Comparison of ENCODE assay signal across 36 cellular contexts in the genomic region with DNA sequence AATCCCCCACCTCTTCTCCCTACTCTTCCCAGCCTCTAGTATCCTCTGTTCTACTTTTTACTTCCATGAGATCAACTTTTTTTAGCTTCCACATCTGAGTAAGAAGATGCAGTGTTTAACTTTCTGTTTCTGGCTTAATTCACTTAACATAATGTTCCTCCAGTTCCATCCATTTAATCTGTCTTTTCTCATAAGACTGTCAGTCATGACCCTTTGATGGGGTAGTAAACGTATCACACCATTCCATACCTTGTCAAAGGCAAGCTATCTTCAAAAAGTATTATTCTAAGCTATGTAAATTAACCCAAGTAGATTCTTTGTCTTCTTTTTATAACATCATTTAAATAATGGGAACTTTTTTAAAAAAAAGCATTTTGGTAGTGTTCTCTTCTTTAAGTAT. TPM values are rescaled to one million over a fixed set of nuclear protein-coding genes. Genes with fewer than 3 reads are reported as not detected.
"Had no signal": no experiment of that assay in that cellular context is flagged by ENCODE, and none has a peak within 500 bp of the region (broad histone marks: within the 10 kb centered on the region; RNA-seq: fewer than 3 reads in every experiment).

No MANE protein-coding gene starts in this region.

- H3K27ac ChIP-seq: body of pancreas, colonic mucosa, epithelial cell of prostate, esophagus squamous epithelium, gastroesophageal sphincter had no signal

- H3K9me3 ChIP-seq: body of pancreas, colonic mucosa, esophagus squamous epithelium, gastroesophageal sphincter had no signal

- H3K4me3 Mint-ChIP-seq: activated CD4-positive, alpha-beta memory T cell treated with anti-CD3 and anti-CD28 coated beads for 36 hours; activated CD4-positive, alpha-beta T cell treated with anti-CD3 and anti-CD28 coated beads for 36 hours; activated CD4-positive, alpha-beta T cell treated with anti-CD3 and anti-CD28 coated beads, Interleukin-2, amount 10 ng/mL, durations not matched to agents 24 days and 14 days; activated CD8-positive, alpha-beta memory T cell treated with anti-CD3 and anti-CD28 coated beads, Interleukin-2, amount 10 ng/mL, durations not matched to agents 7 days and 5 days; activated CD8-positive, alpha-beta T cell treated with anti-CD3 and anti-CD28 coated beads, Interleukin-2, amount 10 ng/mL, durations not matched to agents 7 days and 5 days; activated naive CD4-positive, alpha-beta T cell treated with anti-CD3 and anti-CD28 coated beads for 36 hours; activated naive CD4-positive, alpha-beta T cell treated with anti-CD3 and anti-CD28 coated beads, Interleukin-2, amount 50 U/mL, for 24 hours; activated naive CD8-positive, alpha-beta T cell treated with anti-CD3 and anti-CD28 coated beads, Interleukin-2, amount 10 ng/mL, durations not matched to agents 7 days and 5 days; activated T-helper 1 cell treated with anti-CD3 and anti-CD28 coated beads, Interleukin-12 subunit alpha, Interleukin-12 subunit beta, Interleukin-2, Interleukin-4 antibody, amounts not matched to agents 30 ng/mL and 10 ng/mL and 1 ng/mL, durations not matched to agents 14 hours and 24 hours and 36 hours had no signal

- H3K27ac Mint-ChIP-seq: activated CD4-positive, alpha-beta memory T cell treated with anti-CD3 and anti-CD28 coated beads for 36 hours; activated CD4-positive, alpha-beta T cell treated with anti-CD3 and anti-CD28 coated beads for 36 hours; activated CD4-positive, alpha-beta T cell treated with anti-CD3 and anti-CD28 coated beads, Interleukin-2, amount 10 ng/mL, durations not matched to agents 24 days and 14 days; activated CD8-positive, alpha-beta memory T cell treated with anti-CD3 and anti-CD28 coated beads, Interleukin-2, amount 10 ng/mL, durations not matched to agents 7 days and 5 days; activated CD8-positive, alpha-beta T cell treated with anti-CD3 and anti-CD28 coated beads, Interleukin-2, amount 10 ng/mL, durations not matched to agents 7 days and 5 days; activated naive CD4-positive, alpha-beta T cell treated with anti-CD3 and anti-CD28 coated beads for 36 hours; activated naive CD4-positive, alpha-beta T cell treated with anti-CD3 and anti-CD28 coated beads, Interleukin-2, amount 50 U/mL, for 24 hours; activated naive CD8-positive, alpha-beta T cell treated with anti-CD3 and anti-CD28 coated beads, Interleukin-2, amount 10 ng/mL, durations not matched to agents 7 days and 5 days; activated T-helper 1 cell treated with anti-CD3 and anti-CD28 coated beads, Interleukin-12 subunit alpha, Interleukin-12 subunit beta, Interleukin-2, Interleukin-4 antibody, amounts not matched to agents 30 ng/mL and 10 ng/mL and 1 ng/mL, durations not matched to agents 14 hours and 24 hours and 36 hours; activated T-helper 2 cell treated with anti-CD3 and anti-CD28 coated beads, Interferon-gamma antibody, Interleukin-2, Interleukin-4, amounts not matched to agents 10 μg/mL and 5 μg/mL and 100 μg/mL, durations not matched to agents 14 hours and 24 hours and 36 hours had no signal

- FAIRE-seq: endometrium, endothelial cell of umbilical vein had no signal

- H3K27me3 ChIP-seq: body of pancreas, colonic mucosa, gastroesophageal sphincter had no signal

- DNase-seq: activated CD4-positive, alpha-beta memory T cell treated with anti-CD3 and anti-CD28 coated beads for 36 hours; activated CD4-positive, alpha-beta T cell treated with anti-CD3 and anti-CD28 coated beads for 36 hours; activated CD4-positive, alpha-beta T cell treated with anti-CD3 and anti-CD28 coated beads, Interleukin-2, amount 10 ng/mL, durations not matched to agents 24 days and 14 days; activated CD4-positive, CD25-positive, alpha-beta regulatory T cell; activated CD4-positive, CD25-positive, alpha-beta regulatory T cell treated with anti-CD3 and anti-CD28 coated beads, Interleukin-2, amount 50 U/mL, for 72 hours; activated CD8-positive, alpha-beta memory T cell treated with anti-CD3 and anti-CD28 coated beads, Interleukin-2, amount 10 ng/mL, durations not matched to agents 7 days and 5 days; activated CD8-positive, alpha-beta memory T cell treated with anti-CD3 and anti-CD28 coated beads, Interleukin-2, amount 50 U/mL, for 4 hours; activated CD8-positive, alpha-beta T cell treated with anti-CD3 and anti-CD28 coated beads, Interleukin-2, amount 10 ng/mL, durations not matched to agents 7 days and 5 days; activated effector memory CD4-positive, alpha-beta T cell treated with anti-CD3 and anti-CD28 coated beads, Interleukin-2, amount 50 U/mL, for 16 hours; activated naive CD4-positive, alpha-beta T cell treated with anti-CD3 and anti-CD28 coated beads for 36 hours; activated naive CD8-positive, alpha-beta T cell treated with anti-CD3 and anti-CD28 coated beads, Interleukin-2, amount 10 ng/mL, durations not matched to agents 7 days and 5 days; activated T-cell treated with anti-CD3 and anti-CD28 coated beads, Interleukin-2, amount 50 U/mL, for 1 hour; activated T-cell treated with anti-CD3 and anti-CD28 coated beads, Interleukin-2, amount 50 U/mL, for 48 hours; amniotic stem cell; anterior cingulate cortex; body of pancreas; caudate nucleus; cerebellar nuclear complex; colonic mucosa; effector CD8-positive, alpha-beta T cell; esophagus squamous epithelium; foreskin melanocyte; T-helper 2 cell had no signal

- H3K9me3 Mint-ChIP-seq: activated CD4-positive, alpha-beta memory T cell treated with anti-CD3 and anti-CD28 coated beads for 36 hours; activated CD4-positive, alpha-beta T cell treated with anti-CD3 and anti-CD28 coated beads, Interleukin-2, amount 10 ng/mL, durations not matched to agents 24 days and 14 days; activated naive CD4-positive, alpha-beta T cell treated with anti-CD3 and anti-CD28 coated beads for 36 hours; activated T-helper 1 cell treated with anti-CD3 and anti-CD28 coated beads, Interleukin-12 subunit alpha, Interleukin-12 subunit beta, Interleukin-2, Interleukin-4 antibody, amounts not matched to agents 30 ng/mL and 10 ng/mL and 1 ng/mL, durations not matched to agents 14 hours and 24 hours and 36 hours; activated T-helper 2 cell treated with anti-CD3 and anti-CD28 coated beads, Interferon-gamma antibody, Interleukin-2, Interleukin-4, amounts not matched to agents 10 μg/mL and 5 μg/mL and 100 μg/mL, durations not matched to agents 14 hours and 24 hours and 36 hours had no signal

- H3K36me3 ChIP-seq: colonic mucosa, esophagus squamous epithelium, gastroesophageal sphincter had no signal

- H3K4me3 ChIP-seq: body of pancreas, colonic mucosa, esophagus squamous epithelium, gastroesophageal sphincter had no signal

- H3K4me1 ChIP-seq: body of pancreas, colonic mucosa had no signal

- H3K27me3 Mint-ChIP-seq: activated CD4-positive, alpha-beta memory T cell treated with anti-CD3 and anti-CD28 coated beads for 36 hours; activated CD4-positive, alpha-beta T cell treated with anti-CD3 and anti-CD28 coated beads for 36 hours; activated CD4-positive, alpha-beta T cell treated with anti-CD3 and anti-CD28 coated beads, Interleukin-2, amount 10 ng/mL, durations not matched to agents 24 days and 14 days; activated CD8-positive, alpha-beta memory T cell treated with anti-CD3 and anti-CD28 coated beads, Interleukin-2, amount 10 ng/mL, durations not matched to agents 7 days and 5 days; activated naive CD4-positive, alpha-beta T cell treated with anti-CD3 and anti-CD28 coated beads, Interleukin-2, amount 50 U/mL, for 24 hours; activated naive CD8-positive, alpha-beta T cell treated with anti-CD3 and anti-CD28 coated beads, Interleukin-2, amount 10 ng/mL, durations not matched to agents 7 days and 5 days had no signal

- H3K36me3 Mint-ChIP-seq: activated CD4-positive, alpha-beta memory T cell treated with anti-CD3 and anti-CD28 coated beads for 36 hours; activated CD8-positive, alpha-beta memory T cell treated with anti-CD3 and anti-CD28 coated beads, Interleukin-2, amount 10 ng/mL, durations not matched to agents 7 days and 5 days; activated naive CD4-positive, alpha-beta T cell treated with anti-CD3 and anti-CD28 coated beads, Interleukin-2, amount 50 U/mL, for 24 hours had no signal

- ATAC-seq: activated CD4-positive, alpha-beta T cell treated with anti-CD3 and anti-CD28 coated beads for 36 hours; activated CD8-positive, alpha-beta memory T cell treated with anti-CD3 and anti-CD28 coated beads, Interleukin-2, amount 10 ng/mL, durations not matched to agents 7 days and 5 days; activated CD8-positive, alpha-beta T cell treated with anti-CD3 and anti-CD28 coated beads, Interleukin-2, amount 10 ng/mL, durations not matched to agents 7 days and 5 days; body of pancreas; gastroesophageal sphincter had no signal

RNA-seq across cellular contexts. Expression of a gene that starts 15.0 kb away (rescaled TPM):
- total RNA-seq: activated CD4-positive, alpha-beta memory T cell treated with anti-CD3 and anti-CD28 coated beads for 36 hours; activated CD4-positive, alpha-beta T cell treated with anti-CD3 and anti-CD28 coated beads for 36 hours; activated CD4-positive, alpha-beta T cell treated with anti-CD3 and anti-CD28 coated beads, Interleukin-2, amount 10 ng/mL, durations not matched to agents 24 days and 14 days; activated CD8-positive, alpha-beta memory T cell treated with anti-CD3 and anti-CD28 coated beads for 36 hours; activated CD8-positive, alpha-beta memory T cell treated with anti-CD3 and anti-CD28 coated beads, Interleukin-2, amount 10 ng/mL, durations not matched to agents 7 days and 5 days; activated CD8-positive, alpha-beta T cell treated with anti-CD3 and anti-CD28 coated beads, Interleukin-2, amount 10 ng/mL, durations not matched to agents 7 days and 5 days; activated naive CD4-positive, alpha-beta T cell treated with anti-CD3 and anti-CD28 coated beads for 36 hours; activated naive CD8-positive, alpha-beta T cell treated with anti-CD3 and anti-CD28 coated beads, Interleukin-2, amount 10 ng/mL, durations not matched to agents 7 days and 5 days; activated T-helper 1 cell treated with anti-CD3 and anti-CD28 coated beads, Interleukin-12 subunit alpha, Interleukin-12 subunit beta, Interleukin-2, Interleukin-4 antibody, amounts not matched to agents 30 ng/mL and 10 ng/mL and 1 ng/mL, durations not matched to agents 14 hours and 24 hours and 36 hours; dermis microvascular lymphatic vessel endothelial cell; endothelial cell of umbilical vein; esophagus squamous epithelium; fibroblast of lung; fibroblast of villous mesenchyme; gastroesophageal sphincter; glomerular endothelial cell; T-helper 1 cell treated with Interleukin-12 subunit alpha and Interleukin-12 subunit beta and Interleukin-4 antibody, amounts not matched to agents 30 ng/mL and 1 ng/mL, for 36 hours had no signal
- polyA plus RNA-seq: endothelial cell of umbilical vein, fibroblast of lung had no signal
